23 cellular contexts compared by ENCODE assay signal in genomic region chr11:50412832-50413231, GRCh38.
"Had no signal": no experiment of that assay in that cellular context is flagged by ENCODE, and none has a peak within 500 bp of the region (broad histone marks: within the 10 kb centered on the region; RNA-seq: fewer than 3 reads in every experiment).

No MANE protein-coding gene starts in this region.

- H3K27me3 ChIP-seq: breast epithelium, foreskin keratinocyte, hepatocyte, neutrophil, pancreas, right atrium auricular region, tibial artery had no signal

- H3K4me3 Mint-ChIP-seq: activated naive CD8-positive, alpha-beta T cell treated with anti-CD3 and anti-CD28 coated beads for 36 hours; activated T-helper 1 cell treated with anti-CD3 and anti-CD28 coated beads, Interleukin-12 subunit alpha, Interleukin-12 subunit beta, Interleukin-2, Interleukin-4 antibody, amounts not matched to agents 30 ng/mL and 10 ng/mL and 1 ng/mL, durations not matched to agents 14 hours and 24 hours and 36 hours; memory B cell; nephron; stimulated activated effector memory CD8-positive, alpha-beta T cell treated with anti-CD3 and anti-CD28 coated beads, Interleukin-12 subunit alpha, Interleukin-12 subunit beta, amount 100 ng/mL, for 72 hours; stimulated activated naive CD8-positive, alpha-beta T cell treated with anti-CD3 and anti-CD28 coated beads, Interleukin-15, amount 100 ng/mL, for 72 hours; T-helper 1 cell treated with Interleukin-12 subunit alpha and Interleukin-12 subunit beta and Interleukin-4 antibody, amounts not matched to agents 30 μg/mL and 1 μg/mL, for 36 hours had no signal

- H3K4me1 Mint-ChIP-seq: activated naive CD8-positive, alpha-beta T cell treated with anti-CD3 and anti-CD28 coated beads for 36 hours; memory B cell; nephron; stimulated activated effector memory CD8-positive, alpha-beta T cell treated with anti-CD3 and anti-CD28 coated beads, Interleukin-12 subunit alpha, Interleukin-12 subunit beta, amount 100 ng/mL, for 72 hours; stimulated activated naive CD8-positive, alpha-beta T cell treated with anti-CD3 and anti-CD28 coated beads, Interleukin-15, amount 100 ng/mL, for 72 hours had no signal

- H3K9me3 ChIP-seq: neutrophil, pancreas had no signal

- H3K27ac Mint-ChIP-seq: activated naive CD8-positive, alpha-beta T cell treated with anti-CD3 and anti-CD28 coated beads for 36 hours; activated T-helper 1 cell treated with anti-CD3 and anti-CD28 coated beads, Interleukin-12 subunit alpha, Interleukin-12 subunit beta, Interleukin-2, Interleukin-4 antibody, amounts not matched to agents 30 ng/mL and 10 ng/mL and 1 ng/mL, durations not matched to agents 14 hours and 24 hours and 36 hours; memory B cell; nephron; stimulated activated effector memory CD8-positive, alpha-beta T cell treated with anti-CD3 and anti-CD28 coated beads, Interleukin-12 subunit alpha, Interleukin-12 subunit beta, amount 100 ng/mL, for 72 hours; stimulated activated naive CD8-positive, alpha-beta T cell treated with anti-CD3 and anti-CD28 coated beads, Interleukin-15, amount 100 ng/mL, for 72 hours; T-helper 1 cell treated with Interleukin-12 subunit alpha and Interleukin-12 subunit beta and Interleukin-4 antibody, amounts not matched to agents 30 μg/mL and 1 μg/mL, for 36 hours had no signal

- H3K36me3 ChIP-seq: breast epithelium, neutrophil, pancreas, right atrium auricular region, tibial artery had no signal

- H3K36me3 Mint-ChIP-seq: activated naive CD8-positive, alpha-beta T cell treated with anti-CD3 and anti-CD28 coated beads for 36 hours; memory B cell; stimulated activated effector memory CD8-positive, alpha-beta T cell treated with anti-CD3 and anti-CD28 coated beads, Interleukin-12 subunit alpha, Interleukin-12 subunit beta, amount 100 ng/mL, for 72 hours had no signal

- ATAC-seq: pancreas; stimulated activated effector memory CD8-positive, alpha-beta T cell treated with anti-CD3 and anti-CD28 coated beads, Interleukin-12 subunit alpha, Interleukin-12 subunit beta, amount 100 ng/mL, for 72 hours; stimulated activated naive CD8-positive, alpha-beta T cell treated with anti-CD3 and anti-CD28 coated beads, Interleukin-15, amount 100 ng/mL, for 72 hours had no signal

- H3K4me3 ChIP-seq: breast epithelium, hepatocyte, pancreas, psoas muscle, right atrium auricular region, tibial artery had no signal

- H3K27ac ChIP-seq: breast epithelium, foreskin keratinocyte, hepatocyte, neutrophil, pancreas, psoas muscle, right atrium auricular region, tibial artery had no signal

- DNase-seq: activated CD4-positive, alpha-beta T cell treated with anti-CD3 and anti-CD28 coated beads for 4 hours; activated CD4-positive, alpha-beta T cell treated with anti-CD3 and anti-CD28 coated beads, Interleukin-2, amount 50 U/mL, for 48 hours; activated CD4-positive, CD25-positive, alpha-beta regulatory T cell; activated naive CD8-positive, alpha-beta T cell treated with anti-CD3 and anti-CD28 coated beads for 36 hours; cortex of kidney; effector CD4-positive, alpha-beta T cell; foreskin keratinocyte; pancreas; stimulated activated CD4-positive, alpha-beta T cell treated with anti-CD3 and anti-CD28 coated beads, Interleukin-12 subunit alpha, Interleukin-12 subunit beta, amount 100 ng/mL, for 4 hours; stimulated activated CD4-positive, alpha-beta T cell treated with anti-CD3 and anti-CD28 coated beads, Interleukin-1b, Interleukin-23, amount 100 ng/mL, for 48 hours; stimulated activated naive CD8-positive, alpha-beta T cell treated with anti-CD3 and anti-CD28 coated beads, Interleukin-15, amount 100 ng/mL, for 72 hours; T1000; tibial artery had no signal

- H3K27me3 Mint-ChIP-seq: activated naive CD8-positive, alpha-beta T cell treated with anti-CD3 and anti-CD28 coated beads for 36 hours; memory B cell; stimulated activated naive CD8-positive, alpha-beta T cell treated with anti-CD3 and anti-CD28 coated beads, Interleukin-15, amount 100 ng/mL, for 72 hours had no signal

- H3K9me3 Mint-ChIP-seq: memory B cell had no signal

- H3K4me1 ChIP-seq: breast epithelium, foreskin keratinocyte, pancreas, psoas muscle, right atrium auricular region, tibial artery had no signal
